In the genomic region with DNA sequence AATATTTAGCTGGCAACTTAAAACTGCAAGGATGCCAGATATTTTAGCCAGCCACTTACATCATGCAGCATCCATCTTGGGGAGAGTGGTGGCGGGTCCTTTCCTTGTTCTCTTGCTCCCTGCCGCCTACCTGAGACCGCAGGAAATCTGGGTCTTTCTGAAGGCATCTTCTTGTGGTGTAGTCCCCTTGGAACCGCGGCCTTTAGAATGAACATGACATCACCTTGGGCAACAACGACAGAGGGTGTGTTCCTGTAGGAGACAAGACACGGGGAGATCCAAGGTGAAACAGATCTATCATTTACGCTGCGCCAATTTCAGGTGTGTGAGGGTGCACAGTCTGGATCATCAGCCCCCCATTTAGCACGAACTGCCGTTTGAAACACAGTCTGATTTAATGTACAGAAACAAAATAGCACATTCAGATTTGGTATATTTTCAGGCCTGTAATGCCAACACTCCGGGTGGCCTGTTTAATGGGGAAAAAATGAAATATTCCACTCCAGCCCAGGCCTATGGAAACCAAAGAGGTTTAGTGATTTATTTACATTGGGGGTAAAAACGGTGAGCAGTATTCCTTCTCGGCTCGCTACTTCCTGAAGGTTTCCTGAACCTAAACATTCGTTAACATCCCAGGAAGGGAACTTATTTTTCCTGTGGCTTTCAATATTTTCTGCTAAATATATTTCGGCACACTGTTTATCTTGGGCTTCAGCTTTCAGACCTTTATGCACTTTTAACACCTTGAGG, we compare ENCODE assay signal across 1 cellular context.
TF ChIP-seq lines count a peak whose summit lies in the region.

No MANE protein-coding gene starts in this region.

TF ChIP-seq in K562, 482 proteins besides CTCF, POLR2A, EP300 and RAD21 (continued from another document):
- TF ChIP-seq, protein P1, sequence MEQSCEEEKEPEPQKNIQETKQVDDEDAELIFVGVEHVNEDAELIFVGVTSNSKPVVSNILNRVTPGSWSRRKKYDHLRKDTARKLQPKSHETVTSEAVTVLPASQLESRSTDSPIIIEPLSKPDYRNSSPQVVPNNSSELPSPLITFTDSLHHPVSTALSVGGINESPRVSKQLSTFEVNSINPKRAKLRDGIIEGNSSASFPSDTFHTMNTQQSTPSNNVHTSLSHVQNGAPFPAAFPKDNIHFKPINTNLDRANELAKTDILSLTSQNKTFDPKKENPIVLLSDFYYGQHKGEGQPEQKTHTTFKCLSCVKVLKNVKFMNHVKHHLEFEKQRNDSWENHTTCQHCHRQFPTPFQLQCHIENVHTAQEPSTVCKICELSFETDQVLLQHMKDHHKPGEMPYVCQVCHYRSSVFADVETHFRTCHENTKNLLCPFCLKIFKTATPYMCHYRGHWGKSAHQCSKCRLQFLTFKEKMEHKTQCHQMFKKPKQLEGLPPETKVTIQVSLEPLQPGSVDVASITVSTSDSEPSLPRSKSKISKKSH (CRISPR knock-in tag; IDR thresholded peaks at IDR 0.05) = no peak
- TF ChIP-seq FOXM1 (IDR thresholded peaks at IDR 0.05; ENCODE audit: low read depth) = no peak
- TF ChIP-seq FOXM1 (CRISPR knock-in tag; IDR thresholded peaks at IDR 0.05; ENCODE audit: low read depth) = no peak
- TF ChIP-seq, protein P2, sequence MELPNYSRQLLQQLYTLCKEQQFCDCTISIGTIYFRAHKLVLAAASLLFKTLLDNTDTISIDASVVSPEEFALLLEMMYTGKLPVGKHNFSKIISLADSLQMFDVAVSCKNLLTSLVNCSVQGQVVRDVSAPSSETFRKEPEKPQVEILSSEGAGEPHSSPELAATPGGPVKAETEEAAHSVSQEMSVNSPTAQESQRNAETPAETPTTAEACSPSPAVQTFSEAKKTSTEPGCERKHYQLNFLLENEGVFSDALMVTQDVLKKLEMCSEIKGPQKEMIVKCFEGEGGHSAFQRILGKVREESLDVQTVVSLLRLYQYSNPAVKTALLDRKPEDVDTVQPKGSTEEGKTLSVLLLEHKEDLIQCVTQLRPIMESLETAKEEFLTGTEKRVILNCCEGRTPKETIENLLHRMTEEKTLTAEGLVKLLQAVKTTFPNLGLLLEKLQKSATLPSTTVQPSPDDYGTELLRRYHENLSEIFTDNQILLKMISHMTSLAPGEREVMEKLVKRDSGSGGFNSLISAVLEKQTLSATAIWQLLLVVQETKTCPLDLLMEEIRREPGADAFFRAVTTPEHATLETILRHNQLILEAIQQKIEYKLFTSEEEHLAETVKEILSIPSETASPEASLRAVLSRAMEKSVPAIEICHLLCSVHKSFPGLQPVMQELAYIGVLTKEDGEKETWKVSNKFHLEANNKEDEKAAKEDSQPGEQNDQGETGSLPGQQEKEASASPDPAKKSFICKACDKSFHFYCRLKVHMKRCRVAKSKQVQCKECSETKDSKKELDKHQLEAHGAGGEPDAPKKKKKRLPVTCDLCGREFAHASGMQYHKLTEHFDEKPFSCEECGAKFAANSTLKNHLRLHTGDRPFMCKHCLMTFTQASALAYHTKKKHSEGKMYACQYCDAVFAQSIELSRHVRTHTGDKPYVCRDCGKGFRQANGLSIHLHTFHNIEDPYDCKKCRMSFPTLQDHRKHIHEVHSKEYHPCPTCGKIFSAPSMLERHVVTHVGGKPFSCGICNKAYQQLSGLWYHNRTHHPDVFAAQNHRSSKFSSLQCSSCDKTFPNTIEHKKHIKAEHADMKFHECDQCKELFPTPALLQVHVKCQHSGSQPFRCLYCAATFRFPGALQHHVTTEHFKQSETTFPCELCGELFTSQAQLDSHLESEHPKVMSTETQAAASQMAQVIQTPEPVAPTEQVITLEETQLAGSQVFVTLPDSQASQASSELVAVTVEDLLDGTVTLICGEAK (IDR thresholded peaks at IDR 0.05) = no peak
- TF ChIP-seq, protein P2 (CRISPR knock-in tag; IDR thresholded peaks at IDR 0.05) = no peak
- TF ChIP-seq, protein P3, sequence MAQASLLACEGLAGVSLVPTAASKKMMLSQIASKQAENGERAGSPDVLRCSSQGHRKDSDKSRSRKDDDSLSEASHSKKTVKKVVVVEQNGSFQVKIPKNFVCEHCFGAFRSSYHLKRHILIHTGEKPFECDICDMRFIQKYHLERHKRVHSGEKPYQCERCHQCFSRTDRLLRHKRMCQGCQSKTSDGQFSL (CRISPR knock-in tag; IDR thresholded peaks at IDR 0.05) = no peak
- TF ChIP-seq, protein P3 (tag; IDR thresholded peaks at IDR 0.05) = peak in 1 of 2 experiments; percentile 74; a peak in 1 of 4 replicates
- no peak for TF ChIP-seq SLC30A9 (CRISPR knock-in tag; IDR thresholded peaks at IDR 0.05)
- TF ChIP-seq, protein P4, sequence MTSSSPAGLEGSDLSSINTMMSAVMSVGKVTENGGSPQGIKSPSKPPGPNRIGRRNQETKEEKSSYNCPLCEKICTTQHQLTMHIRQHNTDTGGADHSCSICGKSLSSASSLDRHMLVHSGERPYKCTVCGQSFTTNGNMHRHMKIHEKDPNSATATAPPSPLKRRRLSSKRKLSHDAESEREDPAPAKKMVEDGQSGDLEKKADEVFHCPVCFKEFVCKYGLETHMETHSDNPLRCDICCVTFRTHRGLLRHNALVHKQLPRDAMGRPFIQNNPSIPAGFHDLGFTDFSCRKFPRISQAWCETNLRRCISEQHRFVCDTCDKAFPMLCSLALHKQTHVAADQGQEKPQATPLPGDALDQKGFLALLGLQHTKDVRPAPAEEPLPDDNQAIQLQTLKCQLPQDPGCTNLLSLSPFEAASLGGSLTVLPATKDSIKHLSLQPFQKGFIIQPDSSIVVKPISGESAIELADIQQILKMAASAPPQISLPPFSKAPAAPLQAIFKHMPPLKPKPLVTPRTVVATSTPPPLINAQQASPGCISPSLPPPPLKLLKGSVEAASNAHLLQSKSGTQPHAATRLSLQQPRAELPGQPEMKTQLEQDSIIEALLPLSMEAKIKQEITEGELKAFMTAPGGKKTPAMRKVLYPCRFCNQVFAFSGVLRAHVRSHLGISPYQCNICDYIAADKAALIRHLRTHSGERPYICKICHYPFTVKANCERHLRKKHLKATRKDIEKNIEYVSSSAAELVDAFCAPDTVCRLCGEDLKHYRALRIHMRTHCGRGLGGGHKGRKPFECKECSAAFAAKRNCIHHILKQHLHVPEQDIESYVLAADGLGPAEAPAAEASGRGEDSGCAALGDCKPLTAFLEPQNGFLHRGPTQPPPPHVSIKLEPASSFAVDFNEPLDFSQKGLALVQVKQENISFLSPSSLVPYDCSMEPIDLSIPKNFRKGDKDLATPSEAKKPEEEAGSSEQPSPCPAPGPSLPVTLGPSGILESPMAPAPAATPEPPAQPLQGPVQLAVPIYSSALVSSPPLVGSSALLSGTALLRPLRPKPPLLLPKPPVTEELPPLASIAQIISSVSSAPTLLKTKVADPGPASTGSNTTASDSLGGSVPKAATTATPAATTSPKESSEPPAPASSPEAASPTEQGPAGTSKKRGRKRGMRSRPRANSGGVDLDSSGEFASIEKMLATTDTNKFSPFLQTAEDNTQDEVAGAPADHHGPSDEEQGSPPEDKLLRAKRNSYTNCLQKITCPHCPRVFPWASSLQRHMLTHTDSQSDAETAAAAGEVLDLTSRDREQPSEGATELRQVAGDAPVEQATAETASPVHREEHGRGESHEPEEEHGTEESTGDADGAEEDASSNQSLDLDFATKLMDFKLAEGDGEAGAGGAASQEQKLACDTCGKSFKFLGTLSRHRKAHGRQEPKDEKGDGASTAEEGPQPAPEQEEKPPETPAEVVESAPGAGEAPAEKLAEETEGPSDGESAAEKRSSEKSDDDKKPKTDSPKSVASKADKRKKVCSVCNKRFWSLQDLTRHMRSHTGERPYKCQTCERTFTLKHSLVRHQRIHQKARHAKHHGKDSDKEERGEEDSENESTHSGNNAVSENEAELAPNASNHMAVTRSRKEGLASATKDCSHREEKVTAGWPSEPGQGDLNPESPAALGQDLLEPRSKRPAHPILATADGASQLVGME (CRISPR knock-in tag; IDR thresholded peaks at IDR 0.05) = no peak
- TF ChIP-seq, protein P5, sequence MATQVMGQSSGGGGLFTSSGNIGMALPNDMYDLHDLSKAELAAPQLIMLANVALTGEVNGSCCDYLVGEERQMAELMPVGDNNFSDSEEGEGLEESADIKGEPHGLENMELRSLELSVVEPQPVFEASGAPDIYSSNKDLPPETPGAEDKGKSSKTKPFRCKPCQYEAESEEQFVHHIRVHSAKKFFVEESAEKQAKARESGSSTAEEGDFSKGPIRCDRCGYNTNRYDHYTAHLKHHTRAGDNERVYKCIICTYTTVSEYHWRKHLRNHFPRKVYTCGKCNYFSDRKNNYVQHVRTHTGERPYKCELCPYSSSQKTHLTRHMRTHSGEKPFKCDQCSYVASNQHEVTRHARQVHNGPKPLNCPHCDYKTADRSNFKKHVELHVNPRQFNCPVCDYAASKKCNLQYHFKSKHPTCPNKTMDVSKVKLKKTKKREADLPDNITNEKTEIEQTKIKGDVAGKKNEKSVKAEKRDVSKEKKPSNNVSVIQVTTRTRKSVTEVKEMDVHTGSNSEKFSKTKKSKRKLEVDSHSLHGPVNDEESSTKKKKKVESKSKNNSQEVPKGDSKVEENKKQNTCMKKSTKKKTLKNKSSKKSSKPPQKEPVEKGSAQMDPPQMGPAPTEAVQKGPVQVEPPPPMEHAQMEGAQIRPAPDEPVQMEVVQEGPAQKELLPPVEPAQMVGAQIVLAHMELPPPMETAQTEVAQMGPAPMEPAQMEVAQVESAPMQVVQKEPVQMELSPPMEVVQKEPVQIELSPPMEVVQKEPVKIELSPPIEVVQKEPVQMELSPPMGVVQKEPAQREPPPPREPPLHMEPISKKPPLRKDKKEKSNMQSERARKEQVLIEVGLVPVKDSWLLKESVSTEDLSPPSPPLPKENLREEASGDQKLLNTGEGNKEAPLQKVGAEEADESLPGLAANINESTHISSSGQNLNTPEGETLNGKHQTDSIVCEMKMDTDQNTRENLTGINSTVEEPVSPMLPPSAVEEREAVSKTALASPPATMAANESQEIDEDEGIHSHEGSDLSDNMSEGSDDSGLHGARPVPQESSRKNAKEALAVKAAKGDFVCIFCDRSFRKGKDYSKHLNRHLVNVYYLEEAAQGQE (CRISPR knock-in tag; IDR thresholded peaks at IDR 0.05; ENCODE audit: low read depth) = no peak
- TF ChIP-seq STAG1 (CRISPR knock-in tag; IDR thresholded peaks at IDR 0.05; ENCODE audit: borderline replicate concordance) = no peak
- no peak; the same call in 1 of the 2 replicates for TF ChIP-seq ZNF707 (CRISPR knock-in tag; conservative IDR thresholded peaks at IDR 0.05)
- no peak for TF ChIP-seq HDGF (IDR thresholded peaks at IDR 0.05)
- TF ChIP-seq DMBX1 (CRISPR knock-in tag; IDR thresholded peaks at IDR 0.05; ENCODE audit: borderline replicate concordance) = peak; percentile 78; the same call in 1 of the 2 replicates
- no peak for TF ChIP-seq JUND (IDR thresholded peaks at IDR 0.05; ENCODE audit: borderline replicate concordance, low read depth, low read length)
- no peak for TF ChIP-seq JUND (tag; IDR thresholded peaks at IDR 0.05; ENCODE audit: borderline replicate concordance, low read depth, low read length)
- TF ChIP-seq NCOA6 (IDR thresholded peaks at IDR 0.05) = no peak
- no peak for TF ChIP-seq ADNP (tag; IDR thresholded peaks at IDR 0.05)
- TF ChIP-seq, protein P6, sequence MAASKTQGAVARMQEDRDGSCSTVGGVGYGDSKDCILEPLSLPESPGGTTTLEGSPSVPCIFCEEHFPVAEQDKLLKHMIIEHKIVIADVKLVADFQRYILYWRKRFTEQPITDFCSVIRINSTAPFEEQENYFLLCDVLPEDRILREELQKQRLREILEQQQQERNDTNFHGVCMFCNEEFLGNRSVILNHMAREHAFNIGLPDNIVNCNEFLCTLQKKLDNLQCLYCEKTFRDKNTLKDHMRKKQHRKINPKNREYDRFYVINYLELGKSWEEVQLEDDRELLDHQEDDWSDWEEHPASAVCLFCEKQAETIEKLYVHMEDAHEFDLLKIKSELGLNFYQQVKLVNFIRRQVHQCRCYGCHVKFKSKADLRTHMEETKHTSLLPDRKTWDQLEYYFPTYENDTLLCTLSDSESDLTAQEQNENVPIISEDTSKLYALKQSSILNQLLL (CRISPR knock-in tag; IDR thresholded peaks at IDR 0.05; ENCODE audit: borderline replicate concordance) = no peak
- no peak for TF ChIP-seq PHB (CRISPR knock-in tag; IDR thresholded peaks at IDR 0.05)
- no peak for TF ChIP-seq HIVEP1 (CRISPR knock-in tag; IDR thresholded peaks at IDR 0.05)
- no peak for TF ChIP-seq KLF10 (CRISPR knock-in tag; IDR thresholded peaks at IDR 0.05)
- no peak for TF ChIP-seq ZNF431 (CRISPR knock-in tag; IDR thresholded peaks at IDR 0.05)
- TF ChIP-seq, protein P7, sequence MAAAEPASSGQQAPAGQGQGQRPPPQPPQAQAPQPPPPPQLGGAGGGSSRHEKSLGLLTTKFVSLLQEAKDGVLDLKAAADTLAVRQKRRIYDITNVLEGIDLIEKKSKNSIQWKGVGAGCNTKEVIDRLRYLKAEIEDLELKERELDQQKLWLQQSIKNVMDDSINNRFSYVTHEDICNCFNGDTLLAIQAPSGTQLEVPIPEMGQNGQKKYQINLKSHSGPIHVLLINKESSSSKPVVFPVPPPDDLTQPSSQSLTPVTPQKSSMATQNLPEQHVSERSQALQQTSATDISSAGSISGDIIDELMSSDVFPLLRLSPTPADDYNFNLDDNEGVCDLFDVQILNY (CRISPR knock-in tag; IDR thresholded peaks at IDR 0.05) = no peak
TF ChIP-seq in K562: peak in this region for 18.
